In the genomic region with DNA sequence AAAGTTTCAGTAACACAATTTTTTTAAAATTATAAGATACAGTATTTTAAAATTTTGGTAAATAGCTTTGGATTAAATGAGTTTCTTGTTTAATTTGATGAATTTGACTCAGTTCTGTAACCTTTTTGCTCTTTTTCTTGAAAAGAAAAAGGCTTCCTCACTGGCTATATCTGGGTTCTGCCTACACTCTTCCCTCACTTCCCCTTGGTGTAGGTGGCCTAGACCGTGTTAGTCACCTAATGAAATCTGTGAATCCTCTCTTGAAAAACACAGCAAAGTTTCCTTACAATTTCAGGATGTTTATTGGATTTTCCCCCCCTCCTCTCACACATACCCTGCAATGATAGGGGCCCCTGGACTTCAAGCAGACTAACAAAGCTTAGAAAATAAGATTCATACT, we compare ENCODE assay signal across 19 cellular contexts.
DNase-seq lines count a peak whose midpoint lies in the region; ATAC-seq and TF ChIP-seq lines count a peak whose summit lies in the region.
"Had no signal": no experiment of that assay in that cellular context is flagged by ENCODE, and none has a peak within 500 bp of the region (broad histone marks: within the 10 kb centered on the region; RNA-seq: fewer than 3 reads in every experiment).

No MANE protein-coding gene starts in this region.

- intact Hi-C loops in activated CD4-positive, alpha-beta T cell treated with anti-CD3 and anti-CD28 coated beads, Interleukin-2, amount 10 ng/mL, durations not matched to agents 24 days and 14 days (cut with micrococcal nuclease) = no loop called here
- intact Hi-C loops in CD8-positive, alpha-beta T cell (cut with DNase I, micrococcal nuclease) = no loop called here

- no peak overlapping the region for H3K4me3 ChIP-seq in CD8-positive, alpha-beta T cell (ENCODE audit: low read depth, low read length)
- H3K4me3 ChIP-seq in foreskin fibroblast (ENCODE audit: low read depth in 1 of 2, low read length in 2 of 2) = no peak overlapping the region
- H3K4me3 ChIP-seq: K562 had no signal

- no peaks in the 10 kb centered on the region for H3K27me3 ChIP-seq in CD8-positive, alpha-beta T cell (ENCODE audit: insufficient read depth, low read length)

- H3K4me3 Mint-ChIP-seq in activated CD4-positive, alpha-beta T cell treated with anti-CD3 and anti-CD28 coated beads, Interleukin-2, amount 10 ng/mL, durations not matched to agents 24 days and 14 days = peak overlapping the region; percentile 16
- no peak overlapping the region for H3K4me3 Mint-ChIP-seq in CD8-positive, alpha-beta T cell
- H3K4me3 Mint-ChIP-seq in activated naive CD8-positive, alpha-beta T cell = no peak overlapping the region
- peak overlapping the region in 3 of 10 donors; percentile 16 to 34 (median 21) for H3K4me3 Mint-ChIP-seq in naive thymus-derived CD8-positive, alpha-beta T cell

- H3K27ac ChIP-seq in CD8-positive, alpha-beta T cell (ENCODE audit: low read depth, low read length) = no peak overlapping the region

- H3K9me3 Mint-ChIP-seq in activated CD4-positive, alpha-beta T cell treated with anti-CD3 and anti-CD28 coated beads, Interleukin-2, amount 10 ng/mL, durations not matched to agents 24 days and 14 days = peaks cover 3% of the 10 kb centered on the region
- no peaks in the 10 kb centered on the region for H3K9me3 Mint-ChIP-seq in CD8-positive, alpha-beta T cell
- H3K9me3 Mint-ChIP-seq in activated naive CD8-positive, alpha-beta T cell (ENCODE audit: low read depth) = no peaks in the 10 kb centered on the region
- peaks cover 0 to 2% (median 0%) of the 10 kb centered on the region in 9 donors for H3K9me3 Mint-ChIP-seq in naive thymus-derived CD8-positive, alpha-beta T cell

- DNase-seq in activated CD4-positive, alpha-beta T cell treated with anti-CD3 and anti-CD28 coated beads, Interleukin-2, amount 10 ng/mL, durations not matched to agents 24 days and 14 days = no peak
- no peak for DNase-seq in activated CD4-positive, alpha-beta T cell treated with anti-CD3 and anti-CD28 coated beads for 4 hours
- no peak for DNase-seq in CD8-positive, alpha-beta T cell
- no peak for DNase-seq in naive thymus-derived CD8-positive, alpha-beta T cell
- DNase-seq in foreskin fibroblast (no peak), GM19238 (ENCODE audit: insufficient read length, low spot score) (no peak)
- DNase-seq: 8988T, COR-L47, EL, MV-4-11, NCI-H1417 treated with DMSO at 0.1 percent for 48 hours, NCI-H1930, NCI-H2171, NCI-H446, Right ventricle myocardium superior had no signal

- H3K9me3 ChIP-seq in CD8-positive, alpha-beta T cell (ENCODE audit: low read length) = no peaks in the 10 kb centered on the region

- peaks cover 13% of the 10 kb centered on the region for H3K36me3 Mint-ChIP-seq in activated CD4-positive, alpha-beta T cell treated with anti-CD3 and anti-CD28 coated beads, Interleukin-2, amount 10 ng/mL, durations not matched to agents 24 days and 14 days (ENCODE audit: low read depth)
- H3K36me3 Mint-ChIP-seq in CD8-positive, alpha-beta T cell = peaks cover 2% of the 10 kb centered on the region
- H3K36me3 Mint-ChIP-seq in activated naive CD8-positive, alpha-beta T cell = peaks cover 18% of the 10 kb centered on the region
- peaks cover 0 to 5% (median 5%) of the 10 kb centered on the region in 3 donors for H3K36me3 Mint-ChIP-seq in naive thymus-derived CD8-positive, alpha-beta T cell

- peaks cover 28% of the 10 kb centered on the region for H3K4me1 Mint-ChIP-seq in activated CD4-positive, alpha-beta T cell treated with anti-CD3 and anti-CD28 coated beads, Interleukin-2, amount 10 ng/mL, durations not matched to agents 24 days and 14 days
- H3K4me1 Mint-ChIP-seq in CD8-positive, alpha-beta T cell (ENCODE audit: low read depth) = peaks cover 48% of the 10 kb centered on the region
- peaks cover 42% of the 10 kb centered on the region for H3K4me1 Mint-ChIP-seq in activated naive CD8-positive, alpha-beta T cell (ENCODE audit: low read depth)
- H3K4me1 Mint-ChIP-seq in naive thymus-derived CD8-positive, alpha-beta T cell = peaks cover 15 to 63% (median 37%) of the 10 kb centered on the region in 4 donors

- POLR2A ChIA-PET in CD8-positive, alpha-beta T cell (lab: Charles Lee) = interaction anchor here (0.9 kb wide), 1 partner anchor 30 kb away, joined by 3 read pairs; no protein-coding TSS in a partner anchor
- POLR2A ChIA-PET in naive thymus-derived CD8-positive, alpha-beta T cell (lab: Charles Lee) = no interaction called here

- H3K4me1 ChIP-seq in CD8-positive, alpha-beta T cell (ENCODE audit: insufficient read depth, low read length) = peaks cover 20% of the 10 kb centered on the region

- no peaks in the 10 kb centered on the region for H3K27me3 Mint-ChIP-seq in activated CD4-positive, alpha-beta T cell treated with anti-CD3 and anti-CD28 coated beads, Interleukin-2, amount 10 ng/mL, durations not matched to agents 24 days and 14 days
- no peaks in the 10 kb centered on the region for H3K27me3 Mint-ChIP-seq in CD8-positive, alpha-beta T cell (ENCODE audit: low read depth)
- H3K27me3 Mint-ChIP-seq in activated naive CD8-positive, alpha-beta T cell = no peaks in the 10 kb centered on the region
- no peaks in the 10 kb centered on the region for H3K27me3 Mint-ChIP-seq in naive thymus-derived CD8-positive, alpha-beta T cell

- CTCF ChIA-PET in CD8-positive, alpha-beta T cell (lab: Charles Lee) = no interaction called here

- no peak for TF ChIP-seq CTCF in CD8-positive, alpha-beta T cell (IDR thresholded peaks at IDR 0.05)
- TF ChIP-seq CTCF in foreskin fibroblast (IDR thresholded peaks at IDR 0.05; ENCODE audit: low read depth, low read length) = no peak

- no peak overlapping the region for H3K27ac Mint-ChIP-seq in activated CD4-positive, alpha-beta T cell treated with anti-CD3 and anti-CD28 coated beads, Interleukin-2, amount 10 ng/mL, durations not matched to agents 24 days and 14 days
- H3K27ac Mint-ChIP-seq in CD8-positive, alpha-beta T cell = peak overlapping the region; percentile 85
- peak overlapping the region; percentile 56 for H3K27ac Mint-ChIP-seq in activated naive CD8-positive, alpha-beta T cell
- H3K27ac Mint-ChIP-seq in naive thymus-derived CD8-positive, alpha-beta T cell = peak overlapping the region in 9 of 10 donors; percentile 1 to 92 (median 64)

- ATAC-seq in CD8-positive, alpha-beta T cell = no peak
- no peak for ATAC-seq in naive thymus-derived CD8-positive, alpha-beta T cell
- no peak for ATAC-seq in GM19351 (IDR thresholded peaks at IDR 0.05; ENCODE audit: unreplicated experiment)
- ATAC-seq: HCT116, K562 had no signal

- H3K36me3 ChIP-seq in CD8-positive, alpha-beta T cell (ENCODE audit: insufficient read depth, low read length) = no peaks in the 10 kb centered on the region
